In genomic region chr12:25189171-25189570, GRCh38 we compare ENCODE assay signal across 12 cellular contexts. TPM values are rescaled to one million over a fixed set of nuclear protein-coding genes. Genes with fewer than 3 reads are reported as not detected.
DNase-seq lines count a peak whose midpoint lies in the region; TF ChIP-seq lines count a peak whose summit lies in the region.
"Not testable (repeated sequence)": the region's sequence is repeated elsewhere in the genome, so short reads cannot be mapped to it uniquely, and the experiment has no call there.
"Had no signal": no experiment of that assay in that cellular context is flagged by ENCODE, and none has a peak within 500 bp of the region (broad histone marks: within the 10 kb centered on the region; RNA-seq: fewer than 3 reads in every experiment).

No MANE protein-coding gene starts in this region.

- in situ Hi-C loops in astrocyte of the spinal cord (cut with HindIII; ENCODE audit: low sequenced_read_pairs), result not testable (repeated sequence)

- H3K9me2 ChIP-seq in SK-N-SH, result not testable (repeated sequence)

- not testable (repeated sequence) for H3K9ac ChIP-seq in SK-N-SH

- H3K79me2 ChIP-seq in SK-N-SH (ENCODE audit: insufficient read depth); osteoblast (ENCODE audit: insufficient read depth, low read length): not testable (repeated sequence)

- H3K36me3 ChIP-seq in HEK293 (ENCODE audit: control insufficient read depth in 2 of 2, insufficient read depth in 1 of 2, low read length in 2 of 2); SK-N-SH (replicated peaks in 1 of 2; ENCODE audit: control insufficient read depth in 1 of 2, insufficient read depth in 2 of 2, low read length in 1 of 2); osteoblast (ENCODE audit: insufficient read depth, low read length): not testable (repeated sequence)

- H3K4me2 ChIP-seq in SK-N-SH, result peak overlapping the region; percentile 43; the same call in 1 of the 2 replicates
- H3K4me2 ChIP-seq in osteoblast (ENCODE audit: insufficient read depth, low read length), result peak overlapping the region; percentile 30

- not testable (repeated sequence) for H3K27ac ChIP-seq in HEK293 (ENCODE audit: extremely low read depth, low read depth, low read length)
- peak overlapping the region in 1 of 2 experiments; percentile 69; a peak in 1 of 4 replicates for H3K27ac ChIP-seq in SK-N-SH (ENCODE audit: low read depth in 2 of 2, low read length in 1 of 2)
- H3K27ac ChIP-seq in osteoblast (ENCODE audit: low read depth, low read length), result peak overlapping the region; percentile 58

- H4K20me1 ChIP-seq in SK-N-SH (ENCODE audit: insufficient read depth); osteoblast (ENCODE audit: insufficient read depth, low read length): not testable (repeated sequence)

- not testable (repeated sequence) for TF ChIP-seq CTCF in HEK293 (tag by site-specific recombination; IDR thresholded peaks at IDR 0.05); SK-N-SH (IDR thresholded peaks at IDR 0.05); astrocyte of the spinal cord (IDR thresholded peaks at IDR 0.05; ENCODE audit: low read depth, low read length); fibroblast of mammary gland (conservative IDR thresholded peaks at IDR 0.05; ENCODE audit: control insufficient read depth, insufficient read depth, low read depth, low read length); osteoblast (IDR thresholded peaks at IDR 0.05; ENCODE audit: extremely low read depth, low read depth, low read length)

- not testable (repeated sequence) for H3K27me3 ChIP-seq in SK-N-SH (ENCODE audit: insufficient read depth); osteoblast (ENCODE audit: insufficient read depth, low read length)

- TF ChIP-seq RAD21 in SK-N-SH (IDR thresholded peaks at IDR 0.05; ENCODE audit: low read length), result not testable (repeated sequence)

- peak; percentile 40 for DNase-seq in ELR (ENCODE audit: low read depth)
- peak; percentile 60 for DNase-seq in M059J (ENCODE audit: low read depth)
- not testable (repeated sequence) for DNase-seq in SK-N-SH; osteoblast (ENCODE audit: insufficient read length, low spot score, missing footprints)
- peak; percentile 49 for DNase-seq in astrocyte of the spinal cord (ENCODE audit: low read depth, low spot score)
- peak; percentile 33 for DNase-seq in fibroblast of mammary gland (ENCODE audit: low read depth)

- POLR2A ChIA-PET in HEK293 (lab: Yijun Ruan, JAX); SK-N-SH (lab: Yijun Ruan, JAX): not testable (repeated sequence)

- CTCF ChIA-PET in HEK293 (lab: Yijun Ruan, JAX), result interaction anchor here (0.6 kb wide), 1 partner anchor 34 kb away, joined by 3 read pairs; no protein-coding TSS in a partner anchor
- CTCF ChIA-PET in SK-N-SH (lab: Yijun Ruan, JAX), result interaction anchor here (1.1 kb wide), 1 partner anchor 34 kb away, joined by 3 read pairs; no protein-coding TSS in a partner anchor

- H2AFZ ChIP-seq in SK-N-SH (ENCODE audit: low read depth); osteoblast (ENCODE audit: low read length): not testable (repeated sequence)

- H3F3A ChIP-seq in SK-N-SH (replicated peaks; ENCODE audit: insufficient read depth), result peaks cover 26% of the 10 kb centered on the region

- TF ChIP-seq EP300 in SK-N-SH (IDR thresholded peaks at IDR 0.05; ENCODE audit: borderline replicate concordance in 1 of 2, low read depth in 1 of 2, low read length in 1 of 2), result not testable (repeated sequence)

- WGBS in SK-N-SH (ENCODE audit: low lambda C conversion rate), result 79% methylated on average over 8 of the region's 8 CpGs

- H3K4me1 ChIP-seq in HEK293 (ENCODE audit: control insufficient read depth, insufficient read depth, low read length), result not testable (repeated sequence)
- H3K4me1 ChIP-seq in SK-N-SH (ENCODE audit: control insufficient read depth in 1 of 2, insufficient read depth in 2 of 2, low read depth in 1 of 2, low read length in 1 of 2), result peaks cover 0 to 18% of the 10 kb centered on the region in 2 experiments; a peak in 3 of 4 replicates
- H3K4me1 ChIP-seq in osteoblast (ENCODE audit: insufficient read depth, low read length), result peaks cover 32% of the 10 kb centered on the region

- H3K4me3 ChIP-seq in HEK293 (ENCODE audit: low read depth, low read length); SK-N-SH (ENCODE audit: low read depth in 2 of 2, low read length in 1 of 2); astrocyte of the spinal cord (ENCODE audit: low read depth, low read length); fibroblast of mammary gland (ENCODE audit: control insufficient read depth, low read depth, low read length); osteoblast (ENCODE audit: insufficient read depth, low read length): not testable (repeated sequence)

- H3K9me3 ChIP-seq in HEK293 (ENCODE audit: control insufficient read depth, insufficient read depth, low read depth, low read length); SK-N-SH; osteoblast (ENCODE audit: low read depth, low read length): not testable (repeated sequence)

TF ChIP-seq in HEK293, 187 proteins besides CTCF, POLR2A, EP300 and RAD21 (continues in another document):
- TF ChIP-seq ZNF639 (tag by site-specific recombination; IDR thresholded peaks at IDR 0.05) (peak; percentile 41; the same call in 1 of the 2 replicates), WT1 (tag by site-specific recombination; IDR thresholded peaks at IDR 0.05) (0 out of 2 replicates have a peak, but pooled peaks have one; percentile 17), ZNF580 (tag by site-specific recombination; IDR thresholded peaks at IDR 0.05) (0 out of 2 replicates have a peak, but pooled peaks have one; percentile 9), ZNF629 (tag by site-specific recombination; IDR thresholded peaks at IDR 0.05) (0 out of 2 replicates have a peak, but pooled peaks have one; percentile 10)

TF ChIP-seq in SK-N-SH, 30 proteins besides CTCF, POLR2A, EP300 and RAD21:
- TF ChIP-seq RXRA (IDR thresholded peaks at IDR 0.05; ENCODE audit: borderline replicate concordance, low read depth) (peak; percentile 42; the same call in 1 of the 2 replicates), FOSL2 (IDR thresholded peaks at IDR 0.05; ENCODE audit: borderline replicate concordance, low read depth) (peak; percentile 35)
TF ChIP-seq in SK-N-SH: peak in this region for 2; not testable (repeated sequence) for 28.

RNA-seq across cellular contexts. Expression of gene DNAI7, which starts 5.8 kb away (rescaled TPM):
- 0.39 and 0.59 TPM in 2 replicates for total RNA-seq in M059J (2014; rRNA removed; shearing (Covaris generic))
- 0.30 and 0.34 TPM in 2 replicates for polyA plus RNA-seq in SK-N-SH (2012; rRNA removed)
- 0.35 and 0.49 TPM in 2 replicates for polyA plus RNA-seq in SK-N-SH (2012; cell fraction: cytosol; rRNA removed)
- polyA plus RNA-seq in SK-N-SH (2012; cell fraction: nucleus; rRNA removed), result 0.16 and 0.45 TPM in 2 replicates
- 0.29 and 0.36 TPM in 2 replicates for total RNA-seq in osteoblast
- total RNA-seq: CD8-positive, alpha-beta memory T cell; H9; PC-3; T-helper 1 cell treated with Interleukin-12 subunit alpha and Interleukin-12 subunit beta and Interleukin-4 antibody, amounts not matched to agents 30 ng/mL and 1 ng/mL, for 36 hours had no signal
- polyA plus RNA-seq: CD14-positive monocyte; CD8-positive, alpha-beta memory T cell had no signal

RNA-seq across cellular contexts. Expression of gene ETFRF1, which starts 5.9 kb away (rescaled TPM):
- total RNA-seq in M059J (2014; rRNA removed; shearing (Covaris generic)), result 49.3 and 50.8 TPM in 2 replicates
- polyA plus RNA-seq in SK-N-SH (2012; rRNA removed), result 7.8 and 10.7 TPM in 2 replicates
- polyA plus RNA-seq in SK-N-SH (2012; cell fraction: cytosol; rRNA removed), result 15.2 and 21.6 TPM in 2 replicates
- 3.0 and 6.7 TPM in 2 replicates for polyA plus RNA-seq in SK-N-SH (2012; cell fraction: nucleus; rRNA removed)
- total RNA-seq in osteoblast, result 27.9 and 28.0 TPM in 2 replicates
